In genomic region chr19:31314849-31315620, GRCh38 we compare ENCODE assay signal across 14 cellular contexts. TPM values are rescaled to one million over a fixed set of nuclear protein-coding genes. Genes with fewer than 3 reads are reported as not detected.
A peak's percentile ranks its signal among the peaks of the same experiment; 100 is the strongest.
DNase-seq lines count a peak whose midpoint lies in the region; ATAC-seq and TF ChIP-seq lines count a peak whose summit lies in the region.
"Had no signal": no experiment of that assay in that cellular context is flagged by ENCODE, and none has a peak within 500 bp of the region (broad histone marks: within the 10 kb centered on the region; RNA-seq: fewer than 3 reads in every experiment).

No MANE protein-coding gene starts in this region.

- peaks cover 32% of the 10 kb centered on the region for H3F3A ChIP-seq in GM23248 (ENCODE audit: insufficient read depth)

- H3K4me3 Mint-ChIP-seq in progenitor cell of endocrine pancreas (ENCODE audit: low read depth), result no peak overlapping the region

- H3K36me3 ChIP-seq in GM23248 (ENCODE audit: low read depth), result peaks cover 13% of the 10 kb centered on the region; the same call in 1 of the 2 replicates
- H3K36me3 ChIP-seq: right atrium auricular region had no signal

- H3K36me3 Mint-ChIP-seq in progenitor cell of endocrine pancreas (ENCODE audit: insufficient read depth), result peaks cover 4% of the 10 kb centered on the region

- no peaks in the 10 kb centered on the region for H3K27me3 ChIP-seq in GM23248 (replicated peaks; ENCODE audit: insufficient read depth)
- H3K27me3 ChIP-seq: body of pancreas, right atrium auricular region had no signal

- no peak overlapping the region for H3K27ac Mint-ChIP-seq in progenitor cell of endocrine pancreas

- H4K20me1 ChIP-seq in GM23248 (ENCODE audit: insufficient read depth), result no peaks in the 10 kb centered on the region

- in situ Hi-C loops in GM23248 (cut with MboI), result no loop called here

- no peaks in the 10 kb centered on the region for H3K9me3 Mint-ChIP-seq in progenitor cell of endocrine pancreas (ENCODE audit: low read depth)

- H3K9me3 ChIP-seq in GM23248 (ENCODE audit: low read depth), result no peaks in the 10 kb centered on the region
- H3K9me3 ChIP-seq: body of pancreas, right atrium auricular region had no signal

- peak; percentile 80 for ATAC-seq in SK-N-SH treated with all-trans-retinoic acid at 6 μM for 48 hours
- ATAC-seq in omental fat pad (ENCODE audit: low FRiP score), result no peak
- ATAC-seq: body of pancreas had no signal

- WGBS in GM23248 (ENCODE audit: low coverage in 1 of 2, low lambda C conversion rate in 2 of 2, missing lambda C conversion rate in 2 of 2), 2 experiments, result 86 to 87% methylated on average over 14 of the region's 14 CpGs

- TF ChIP-seq CTCF in fibroblast of pulmonary artery (IDR thresholded peaks at IDR 0.05; ENCODE audit: low read length, missing control alignments) (peak; percentile 23), progenitor cell of endocrine pancreas (IDR thresholded peaks at IDR 0.05; ENCODE audit: unreplicated experiment) (peak; percentile 9), omental fat pad (IDR thresholded peaks at IDR 0.05) (no peak)

- peaks cover 13% of the 10 kb centered on the region for H3K27me3 Mint-ChIP-seq in progenitor cell of endocrine pancreas

- DNase-seq in GM23248 (peak; percentile 48), fibroblast of pulmonary artery (ENCODE audit: low read depth) (no peak), progenitor cell of endocrine pancreas (ENCODE audit: low spot score, unreplicated experiment) (no peak), activated gamma-delta T cell (lab: John Stamatoyannopoulos, UW) (no peak), C1 segment of cervical spinal cord (lab: John Stamatoyannopoulos, UW) (no peak), activated T-cell treated with anti-CD3 and anti-CD28 coated beads for 4 hours (no peak), omental fat pad (ENCODE audit: low spot score) (no peak)
- DNase-seq: activated CD4-positive, alpha-beta T cell treated with anti-CD3 and anti-CD28 coated beads for 48 hours; body of pancreas; COR-L47; KBM-7; NCI-H2107 had no signal

- peak overlapping the region; percentile 93 for H3K27ac ChIP-seq in GM23248
- H3K27ac ChIP-seq: body of pancreas had no signal

- H3K4me1 ChIP-seq in GM23248 (ENCODE audit: insufficient read depth), result peaks cover 56% of the 10 kb centered on the region

- H3K9me2 ChIP-seq in GM23248 (ENCODE audit: insufficient read depth), result no peaks in the 10 kb centered on the region

- H3K4me3 ChIP-seq in GM23248 (no peak overlapping the region), fibroblast of pulmonary artery (replicated peaks; ENCODE audit: low read depth, low read length) (no peak overlapping the region)
- H3K4me3 ChIP-seq: body of pancreas, right atrium auricular region had no signal

- no peak overlapping the region for H3K4me2 ChIP-seq in GM23248 (ENCODE audit: unreplicated experiment)

- peak overlapping the region; percentile 81; the same call in 1 of the 2 replicates for H3K9ac ChIP-seq in GM23248

- H2AFZ ChIP-seq in GM23248, result no peak overlapping the region

- peaks cover 98% of the 10 kb centered on the region for H3K79me2 ChIP-seq in GM23248 (ENCODE audit: insufficient read depth)

- peaks cover 40% of the 10 kb centered on the region for H3K4me1 Mint-ChIP-seq in progenitor cell of endocrine pancreas (ENCODE audit: low read depth)

TF ChIP-seq in SK-N-SH treated with all-trans-retinoic acid at 6 μM for 48 hours, 23 proteins besides CTCF, POLR2A, EP300 and RAD21:
- TF ChIP-seq CSRNP3 (CRISPR knock-in tag; IDR thresholded peaks at IDR 0.05), result no peak

RNA-seq across cellular contexts. Expression of gene TSHZ3, which starts 34.2 kb away (rescaled TPM):
- 20.9 and 24.0 TPM in 2 replicates for total RNA-seq in GM23248 (2014; rRNA removed; shearing (Covaris generic))
- polyA plus RNA-seq in GM23248 (2016; fragmentation: Nextera tagmentation; extraction: Ambion mirVana), result 17.9 and 19.6 TPM in 2 replicates
- total RNA-seq in progenitor cell of endocrine pancreas (15.0 and 15.5 TPM in 2 replicates), omental fat pad (10 to 100 TPM in 3 of 4 donors, 1 to 10 TPM in 1; 6.3 to 10.6 (median 10.4) TPM)

Comparison
In these comparisons a context has a peak if more than half of its experiments do, and no peak if none do; other contexts are left out.
1. CTCF ChIP-seq: peak in fibroblast of pulmonary artery (single experiment) and progenitor cell of endocrine pancreas (single experiment); none in omental fat pad (0 of 3).